19 cellular contexts compared by ENCODE assay signal in genomic region chr3:89577517-89578252, GRCh38.
DNase-seq lines count a peak whose midpoint lies in the region; TF ChIP-seq lines count a peak whose summit lies in the region.
"Had no signal": no experiment of that assay in that cellular context is flagged by ENCODE, and none has a peak within 500 bp of the region (broad histone marks: within the 10 kb centered on the region; RNA-seq: fewer than 3 reads in every experiment).

No MANE protein-coding gene starts in this region.

- POLR2A ChIA-PET in PC-9 (lab: Charles Lee; ENCODE audit: unreplicated experiment) = no interaction called here

- H3F3A ChIP-seq in PC-9 (ENCODE audit: insufficient read depth, low read depth) = no peaks in the 10 kb centered on the region

- H3K9me3 Mint-ChIP-seq in H9 = no peaks in the 10 kb centered on the region
- H3K9me3 Mint-ChIP-seq in progenitor cell of endocrine pancreas (ENCODE audit: low read depth) = no peaks in the 10 kb centered on the region

- H4K8ac ChIP-seq in H9 (replicated peaks; ENCODE audit: insufficient read length, low read depth, low read length) = no peak overlapping the region

- H3K23me2 ChIP-seq in H9 (ENCODE audit: insufficient read length, low read depth, low read length, poor library complexity, severe bottlenecking) = no peaks in the 10 kb centered on the region

- H4K5ac ChIP-seq in H9 (ENCODE audit: insufficient read length, low read depth, low read length) = no peak overlapping the region

- WGBS in H9 (ENCODE audit: extremely low coverage, insufficient read length, low lambda C conversion rate) = no CpG with 5 or more reads among the region's 8 CpGs

- H3K4me3 Mint-ChIP-seq in H9 (no peak overlapping the region), progenitor cell of endocrine pancreas (ENCODE audit: low read depth) (no peak overlapping the region)

- H2BK12ac ChIP-seq in H9 (ENCODE audit: insufficient read length, low read depth, low read length) = no peak overlapping the region

- H3K79me1 ChIP-seq in H9 (ENCODE audit: insufficient read depth, low read depth, low read length, poor library complexity, severe bottlenecking) = no peaks in the 10 kb centered on the region

- no peak overlapping the region for H3K4me3 ChIP-seq in PC-9
- H3K4me3 ChIP-seq: HAP-1 had no signal

- no peak overlapping the region for H4K91ac ChIP-seq in H9 (ENCODE audit: insufficient read length, low read depth, low read length)

- H3K27me3 Mint-ChIP-seq in H9 (ENCODE audit: low read depth) (no peaks in the 10 kb centered on the region), progenitor cell of endocrine pancreas (no peaks in the 10 kb centered on the region)

- intact Hi-C loops in PC-9 (cut with micrococcal nuclease; ENCODE audit: unreplicated experiment) = no loop called here

- H3K9me3 ChIP-seq in H9 (ENCODE audit: control insufficient read depth, low read depth, low read length) (no peaks in the 10 kb centered on the region), PC-9 (ENCODE audit: insufficient read depth, low read depth) (no peaks in the 10 kb centered on the region)
- H3K9me3 ChIP-seq: HAP-1 had no signal

- DNase-seq in H9 (no peak), PC-9 (no peak), left kidney (ENCODE audit: low read depth, low spot score) (peak; percentile 86), progenitor cell of endocrine pancreas (ENCODE audit: low spot score, unreplicated experiment) (no peak), globus pallidus (ENCODE audit: low spot score) (no peak)
- DNase-seq in central memory CD4-positive, alpha-beta T cell = no peak
- no peak for DNase-seq in activated CD4-positive, alpha-beta T cell treated with anti-CD3 and anti-CD28 coated beads, Interleukin-2, amount 50 U/mL, for 1 hour
- DNase-seq: ACHN, C1 segment of cervical spinal cord, DND-41, MM.1S, NCI-H1092 treated with DMSO at 0.1 percent for 48 hours, NCI-H1694, NCI-H2081 treated with DMSO at 0.1 percent for 48 hours, NCI-H510A, NCI-H748 treated with DMSO at 0.1 percent for 48 hours, OCI-M1 had no signal

- no peak overlapping the region for H3K4me2 ChIP-seq in H9 (ENCODE audit: insufficient read depth, insufficient read length, low read length)
- no peak overlapping the region for H3K4me2 ChIP-seq in PC-9

- no peak overlapping the region for H2BK5ac ChIP-seq in H9 (ENCODE audit: insufficient read length, low read length)

- no peak overlapping the region for H3T11ph ChIP-seq in H9 (ENCODE audit: low read length)

- no peak overlapping the region for H3K14ac ChIP-seq in H9 (ENCODE audit: insufficient read depth, low read length)

- peak overlapping the region; percentile 62 for H2AFZ ChIP-seq in H9 (ENCODE audit: low read length)
- H2AFZ ChIP-seq in PC-9 = 0 out of 2 replicates have a peak overlapping the region, but pooled peaks have one; percentile 6

- H3K36me3 ChIP-seq in PC-9 (ENCODE audit: low read depth) = no peaks in the 10 kb centered on the region
- H3K36me3 ChIP-seq: HAP-1 had no signal

- no peak overlapping the region for H3K9ac ChIP-seq in H9 (ENCODE audit: extremely low read depth, insufficient read length, low read length)

- no TSS peak for BruUV-seq in PC-9 (replicated peaks; lab: Mats Ljungman, UMichigan)

- no peak overlapping the region for H3K56ac ChIP-seq in H9 (ENCODE audit: insufficient read length, low read depth, low read length)

- no peak overlapping the region for H2BK20ac ChIP-seq in H9 (ENCODE audit: low read depth, low read length, poor library complexity, severe bottlenecking)

- no peaks in the 10 kb centered on the region for H3K9me2 ChIP-seq in PC-9 (ENCODE audit: insufficient read depth)

- H3K27me3 ChIP-seq in H9 (ENCODE audit: insufficient read depth, low read length) (no peaks in the 10 kb centered on the region), PC-9 (ENCODE audit: insufficient read depth, low read depth) (no peaks in the 10 kb centered on the region)

- no peaks in the 10 kb centered on the region for H3K36me3 Mint-ChIP-seq in H9 (ENCODE audit: insufficient read depth in 1 of 3, low read depth in 3 of 3)
- H3K36me3 Mint-ChIP-seq in progenitor cell of endocrine pancreas (ENCODE audit: insufficient read depth) = no peaks in the 10 kb centered on the region

- TF ChIP-seq CTCF in H9 (conservative IDR thresholded peaks at IDR 0.05) (no peak), PC-9 (conservative IDR thresholded peaks at IDR 0.05) (no peak), progenitor cell of endocrine pancreas (IDR thresholded peaks at IDR 0.05; ENCODE audit: unreplicated experiment) (no peak)

- no peak overlapping the region for H3K4ac ChIP-seq in H9 (ENCODE audit: low read depth, low read length)

- no peaks in the 10 kb centered on the region for H3K79me2 ChIP-seq in H9 (ENCODE audit: insufficient read depth, low read length)
- H3K79me2 ChIP-seq in PC-9 (ENCODE audit: low read depth) = no peaks in the 10 kb centered on the region

- H2BK120ac ChIP-seq in H9 (ENCODE audit: low read depth, low read length, poor library complexity, severe bottlenecking) = no peak overlapping the region

- H2BK15ac ChIP-seq in H9 (ENCODE audit: low read depth, low read length) = no peak overlapping the region

- no peak overlapping the region for H3K27ac ChIP-seq in H9 (ENCODE audit: insufficient read length, low read depth, low read length)
- H3K27ac ChIP-seq in PC-9 = no peak overlapping the region
- H3K27ac ChIP-seq: RWPE1 had no signal

- H3K4me1 ChIP-seq in H9 (ENCODE audit: insufficient read depth, low read length) = peaks cover 4% of the 10 kb centered on the region; the same call in 1 of the 2 replicates
- H3K4me1 ChIP-seq in PC-9 (replicated peaks; ENCODE audit: insufficient read depth) = no peaks in the 10 kb centered on the region

- no peak overlapping the region for H3K23ac ChIP-seq in H9 (ENCODE audit: insufficient read length, low read depth, low read length)

- H3K27ac Mint-ChIP-seq in H9 = no peak overlapping the region
- peak overlapping the region; percentile 81 for H3K27ac Mint-ChIP-seq in progenitor cell of endocrine pancreas

- H2AK5ac ChIP-seq in H9 (ENCODE audit: insufficient read length, low read length) = no peak overlapping the region

- H4K20me1 ChIP-seq in H9 (ENCODE audit: control insufficient read depth, insufficient read depth, insufficient read length) (no peaks in the 10 kb centered on the region), PC-9 (ENCODE audit: insufficient read depth) (no peaks in the 10 kb centered on the region)

- H3K18ac ChIP-seq in H9 (ENCODE audit: insufficient read length, low read depth, low read length) = no peak overlapping the region

- H3K4me1 Mint-ChIP-seq in H9 = peaks cover 0 to 2% of the 10 kb centered on the region in 2 experiments; a peak in 1 of 4 replicates
- H3K4me1 Mint-ChIP-seq in progenitor cell of endocrine pancreas (ENCODE audit: low read depth) = peaks cover 24% of the 10 kb centered on the region

- CTCF ChIA-PET in PC-9 (lab: Charles Lee) = no interaction called here
